Comparison of ENCODE assay signal across 17 cellular contexts in the genomic region with DNA sequence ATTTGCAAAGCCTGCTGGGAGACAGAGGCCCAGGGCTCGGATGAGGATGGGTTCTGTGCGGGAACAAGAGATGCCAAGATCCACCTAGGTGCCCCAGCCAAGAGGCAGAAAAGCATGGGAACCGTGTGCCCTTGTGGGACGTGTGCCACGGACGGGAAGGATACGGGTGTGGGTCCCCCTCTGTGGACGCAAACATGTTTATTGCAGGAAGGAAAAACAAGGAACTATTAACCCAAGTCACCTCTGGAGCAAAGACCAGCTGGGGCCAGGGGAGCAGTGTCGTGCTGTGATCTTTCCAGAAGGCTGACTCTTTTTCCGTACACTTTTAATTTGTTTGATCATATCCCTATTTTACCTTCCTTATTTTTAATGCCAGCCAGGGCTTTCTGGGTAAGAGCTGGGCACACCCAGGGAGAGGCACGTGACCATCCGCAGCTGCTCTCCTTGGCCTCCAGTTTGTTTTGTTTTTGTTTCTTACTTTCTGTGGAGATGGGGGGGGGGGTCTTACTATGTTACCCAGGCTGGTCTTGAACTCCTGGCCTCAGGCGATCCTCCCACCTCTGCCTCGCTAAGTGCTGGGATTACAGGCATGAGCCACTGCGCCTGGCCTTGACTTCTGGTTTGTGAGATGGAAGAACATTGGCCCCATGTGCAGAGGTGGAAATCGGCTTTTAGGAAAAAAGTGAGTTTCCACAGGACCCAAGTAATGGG. TPM values are rescaled to one million over a fixed set of nuclear protein-coding genes. Genes with fewer than 3 reads are reported as not detected.
DNase-seq lines count a peak whose midpoint lies in the region; ATAC-seq and TF ChIP-seq lines count a peak whose summit lies in the region.
"Had no signal": no experiment of that assay in that cellular context is flagged by ENCODE, and none has a peak within 500 bp of the region (broad histone marks: within the 10 kb centered on the region; RNA-seq: fewer than 3 reads in every experiment).

No MANE protein-coding gene starts in this region.

- ATAC-seq in HG03139 (IDR thresholded peaks at IDR 0.05; ENCODE audit: unreplicated experiment), result no peak

- H2BK15ac ChIP-seq in mesenchymal stem cell (ENCODE audit: low read depth, poor library complexity, severe bottlenecking), result peak overlapping the region; percentile 37

- H3K36me3 ChIP-seq in HEK293 (ENCODE audit: control insufficient read depth in 2 of 2, insufficient read depth in 1 of 2, low read length in 2 of 2), result no peaks in the 10 kb centered on the region
- no peaks in the 10 kb centered on the region for H3K36me3 ChIP-seq in colonic mucosa
- H3K36me3 ChIP-seq in mesenchymal stem cell (ENCODE audit: control insufficient read depth in 1 of 2, insufficient read depth in 2 of 2, low read depth in 1 of 2, low read length in 2 of 2), result peaks cover 0 to 8% of the 10 kb centered on the region in 2 experiments
- H3K36me3 ChIP-seq in subcutaneous abdominal adipose tissue (ENCODE audit: control insufficient read depth in 5 of 5, insufficient read depth in 5 of 5, low read length in 5 of 5), result no peaks in the 10 kb centered on the region

- H3K9me3 ChIP-seq in HEK293 (ENCODE audit: control insufficient read depth, insufficient read depth, low read depth, low read length) (no peaks in the 10 kb centered on the region), colonic mucosa (no peaks in the 10 kb centered on the region), mesenchymal stem cell (ENCODE audit: control insufficient read depth, low read length) (no peaks in the 10 kb centered on the region), subcutaneous abdominal adipose tissue (ENCODE audit: control insufficient read depth in 5 of 5, low read length in 5 of 5) (no peaks in the 10 kb centered on the region)

- 90% methylated on average over 16 of the region's 16 CpGs for WGBS in mesenchymal stem cell

- H2AFZ ChIP-seq in mesenchymal stem cell (ENCODE audit: low read depth, low read length), result no peak overlapping the region

- TF ChIP-seq CTCF in HEK293 (tag by site-specific recombination; IDR thresholded peaks at IDR 0.05), result no peak
- TF ChIP-seq CTCF in colonic mucosa (IDR thresholded peaks at IDR 0.05), result no peak

- no peak overlapping the region for H3K23ac ChIP-seq in mesenchymal stem cell (ENCODE audit: low read length in 2 of 2)

- CTCF ChIA-PET in HEK293 (lab: Yijun Ruan, JAX), result no interaction called here

- no peak overlapping the region for H2BK5ac ChIP-seq in mesenchymal stem cell (ENCODE audit: low read depth, low read length, poor library complexity, severe bottlenecking)

- H3K27me3 ChIP-seq in colonic mucosa (no peaks in the 10 kb centered on the region), mesenchymal stem cell (ENCODE audit: control insufficient read depth in 1 of 2, insufficient read depth in 1 of 2, low read length in 2 of 2) (no peaks in the 10 kb centered on the region), subcutaneous abdominal adipose tissue (ENCODE audit: control insufficient read depth in 5 of 5, insufficient read depth in 4 of 5, low read length in 5 of 5) (no peaks in the 10 kb centered on the region)

- DNase-seq in colonic mucosa (peak; percentile 59), mesenchymal stem cell (no peak), HCEC 1CT (no peak)
- no peak for DNase-seq in activated CD8-positive, alpha-beta memory T cell treated with anti-CD3 and anti-CD28 coated beads, Interleukin-2, amount 50 U/mL, for 4 hours
- DNase-seq: activated CD4-positive, alpha-beta memory T cell treated with anti-CD3 and anti-CD28 coated beads, Interleukin-2, amount 10 ng/mL, durations not matched to agents 7 days and 5 days; activated effector memory CD4-positive, alpha-beta T cell treated with Interleukin-2 at 50 U/mL for 16 hours; CD4-positive, CD25-positive, alpha-beta regulatory T cell; glutamatergic neuron; Kasumi-1; kidney glomerular epithelial cell; NCI-H1694 treated with DMSO at 0.1 percent for 48 hours; NCI-H526; occipital lobe; RPMI8226 had no signal

- peak overlapping the region; percentile 11 for H4K91ac ChIP-seq in mesenchymal stem cell (ENCODE audit: low read length)

- H3K9ac ChIP-seq in colonic mucosa (ENCODE audit: low read depth in 2 of 2, low read length in 2 of 2) (peak overlapping the region in 1 of 2 donors; percentile 15), mesenchymal stem cell (ENCODE audit: low read length) (no peak overlapping the region), subcutaneous abdominal adipose tissue (ENCODE audit: low read length in 5 of 5) (peak overlapping the region in 2 of 5 donors; percentile 19 to 43)

- peaks cover 8% of the 10 kb centered on the region for H3K4me1 ChIP-seq in HEK293 (ENCODE audit: control insufficient read depth, insufficient read depth, low read length)
- peaks cover 2% of the 10 kb centered on the region for H3K4me1 ChIP-seq in colonic mucosa
- peaks cover 16% of the 10 kb centered on the region for H3K4me1 ChIP-seq in mesenchymal stem cell (ENCODE audit: control insufficient read depth, insufficient read depth, low read depth, low read length)
- H3K4me1 ChIP-seq in subcutaneous abdominal adipose tissue (ENCODE audit: control insufficient read depth in 5 of 5, insufficient read depth in 5 of 5, low read length in 5 of 5), result peaks cover 8 to 58% (median 44%) of the 10 kb centered on the region in 5 donors

- H3K4me3 ChIP-seq in HEK293 (ENCODE audit: low read depth, low read length) (no peak overlapping the region), colonic mucosa (no peak overlapping the region), mesenchymal stem cell (ENCODE audit: insufficient read depth in 1 of 2, low read depth in 1 of 2, low read length in 2 of 2) (no peak overlapping the region), subcutaneous abdominal adipose tissue (ENCODE audit: low read depth in 1 of 5, low read length in 5 of 5) (no peak overlapping the region)

- H2BK12ac ChIP-seq in mesenchymal stem cell (ENCODE audit: low read length in 2 of 2), result no peak overlapping the region

- H3K4me2 ChIP-seq in mesenchymal stem cell (ENCODE audit: low read length, poor library complexity, severe bottlenecking), result no peak overlapping the region

- no peak overlapping the region for H3K4ac ChIP-seq in mesenchymal stem cell (ENCODE audit: low read depth in 1 of 2, low read length in 2 of 2)

- no peak overlapping the region for H3K18ac ChIP-seq in mesenchymal stem cell (ENCODE audit: low read depth in 1 of 2, low read length in 2 of 2)

- H3K79me1 ChIP-seq in mesenchymal stem cell (replicated peaks; ENCODE audit: low read length, poor library complexity, severe bottlenecking), result peaks cover 8% of the 10 kb centered on the region

- no peak overlapping the region for H2AK5ac ChIP-seq in mesenchymal stem cell (ENCODE audit: low read length, severe bottlenecking)

- intact Hi-C loops in colonic mucosa (cut with DNase I), result no loop called here

- H2BK120ac ChIP-seq in mesenchymal stem cell (ENCODE audit: low read depth, low read length), result no peak overlapping the region

- H4K8ac ChIP-seq in mesenchymal stem cell (ENCODE audit: low read length), result peak overlapping the region; percentile 24

- POLR2A ChIA-PET in HEK293 (lab: Yijun Ruan, JAX), result no interaction called here

- H3K27ac ChIP-seq in HEK293 (ENCODE audit: extremely low read depth, low read depth, low read length) (0 out of 2 replicates have a peak overlapping the region, but pooled peaks have one; percentile 9), colonic mucosa (peak overlapping the region; percentile 68), mesenchymal stem cell (ENCODE audit: low read length, poor library complexity, severe bottlenecking) (no peak overlapping the region), subcutaneous abdominal adipose tissue (ENCODE audit: low read depth, low read length) (peak overlapping the region; percentile 84)

- no peak overlapping the region for H3K14ac ChIP-seq in mesenchymal stem cell (ENCODE audit: low read length in 2 of 2)

TF ChIP-seq in HEK293, 187 proteins besides CTCF, POLR2A, EP300 and RAD21:
- TF ChIP-seq, protein P1, sequence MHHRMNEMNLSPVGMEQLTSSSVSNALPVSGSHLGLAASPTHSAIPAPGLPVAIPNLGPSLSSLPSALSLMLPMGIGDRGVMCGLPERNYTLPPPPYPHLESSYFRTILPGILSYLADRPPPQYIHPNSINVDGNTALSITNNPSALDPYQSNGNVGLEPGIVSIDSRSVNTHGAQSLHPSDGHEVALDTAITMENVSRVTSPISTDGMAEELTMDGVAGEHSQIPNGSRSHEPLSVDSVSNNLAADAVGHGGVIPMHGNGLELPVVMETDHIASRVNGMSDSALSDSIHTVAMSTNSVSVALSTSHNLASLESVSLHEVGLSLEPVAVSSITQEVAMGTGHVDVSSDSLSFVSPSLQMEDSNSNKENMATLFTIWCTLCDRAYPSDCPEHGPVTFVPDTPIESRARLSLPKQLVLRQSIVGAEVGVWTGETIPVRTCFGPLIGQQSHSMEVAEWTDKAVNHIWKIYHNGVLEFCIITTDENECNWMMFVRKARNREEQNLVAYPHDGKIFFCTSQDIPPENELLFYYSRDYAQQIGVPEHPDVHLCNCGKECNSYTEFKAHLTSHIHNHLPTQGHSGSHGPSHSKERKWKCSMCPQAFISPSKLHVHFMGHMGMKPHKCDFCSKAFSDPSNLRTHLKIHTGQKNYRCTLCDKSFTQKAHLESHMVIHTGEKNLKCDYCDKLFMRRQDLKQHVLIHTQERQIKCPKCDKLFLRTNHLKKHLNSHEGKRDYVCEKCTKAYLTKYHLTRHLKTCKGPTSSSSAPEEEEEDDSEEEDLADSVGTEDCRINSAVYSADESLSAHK (tag by site-specific recombination; IDR thresholded peaks at IDR 0.05), result 0 out of 2 replicates have a peak, but pooled peaks have one; percentile 24
- no peak for TF ChIP-seq OVOL3 (tag by site-specific recombination; IDR thresholded peaks at IDR 0.05)
- TF ChIP-seq ZNF660 (tag by site-specific recombination; IDR thresholded peaks at IDR 0.05), result no peak

RNA-seq across cellular contexts. Expression of gene SCARB1, which starts 20.7 kb away (rescaled TPM):
- total RNA-seq in colonic mucosa, result 10 to 100 TPM; 44.9 to 83.1 TPM
- polyA plus RNA-seq in mesenchymal stem cell (2013, experiment 1 of 2), result 69.1 TPM
- 62.0 TPM for polyA plus RNA-seq in mesenchymal stem cell (2013, experiment 2 of 2)
